ENCODE assay signal across 8 cellular contexts in the genomic region with DNA sequence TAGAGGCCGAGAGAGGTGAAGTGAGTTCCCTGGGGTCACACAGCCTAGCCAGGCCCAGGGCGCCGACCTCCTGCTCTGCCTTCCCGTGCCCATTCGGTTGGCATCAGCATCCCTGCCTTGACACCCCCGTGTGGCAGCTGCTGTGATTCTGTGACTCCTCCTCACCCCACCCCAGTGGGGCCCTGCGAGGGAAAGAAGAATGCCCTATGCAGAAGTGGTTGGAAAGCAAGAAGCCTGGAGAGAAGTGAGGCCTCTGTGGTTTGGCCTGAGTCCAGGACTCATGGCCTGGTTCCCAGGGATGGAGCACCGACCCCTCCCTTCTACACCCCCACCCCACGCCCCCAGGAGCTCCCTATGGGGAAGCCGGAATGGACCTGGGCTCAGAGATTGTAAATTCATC.
A peak's percentile ranks its signal among the peaks of the same experiment; 100 is the strongest.
DNase-seq lines count a peak whose midpoint lies in the region; ATAC-seq and TF ChIP-seq lines count a peak whose summit lies in the region.

No MANE protein-coding gene starts in this region.

- H3K9me3 Mint-ChIP-seq in type B pancreatic cell: no peaks in the 10 kb centered on the region

- no peak overlapping the region for H3K27ac Mint-ChIP-seq in type B pancreatic cell

- no peaks in the 10 kb centered on the region for H3K27me3 Mint-ChIP-seq in type B pancreatic cell

- H3K27me3 ChIP-seq in WERI-Rb-1 (ENCODE audit: insufficient read depth, low read depth, severe bottlenecking) (no peaks in the 10 kb centered on the region), left ventricle myocardium inferior (ENCODE audit: low read depth) (no peaks in the 10 kb centered on the region)

- no peak for ATAC-seq in GM18519 (IDR thresholded peaks at IDR 0.05; ENCODE audit: low FRiP score, unreplicated experiment)

- peaks cover 62% of the 10 kb centered on the region for H3K4me1 Mint-ChIP-seq in type B pancreatic cell (ENCODE audit: unreplicated experiment)

- peaks cover 27% of the 10 kb centered on the region for H3K36me3 ChIP-seq in WERI-Rb-1
- H3K36me3 ChIP-seq in left ventricle myocardium inferior: no peaks in the 10 kb centered on the region

- H3K27ac ChIP-seq in WERI-Rb-1 (no peak overlapping the region), left ventricle myocardium inferior (replicated peaks) (peak overlapping the region; percentile 76)

- H3K4me3 Mint-ChIP-seq in type B pancreatic cell: peak overlapping the region; percentile 52

- H3K36me3 Mint-ChIP-seq in type B pancreatic cell: no peaks in the 10 kb centered on the region

- H3K4me3 ChIP-seq in WERI-Rb-1 (ENCODE audit: low read depth, low read length) (no peak overlapping the region), left ventricle myocardium inferior (peak overlapping the region; percentile 56)

- TF ChIP-seq CTCF in WERI-Rb-1 (IDR thresholded peaks at IDR 0.05; ENCODE audit: low read depth, low read length): 0 out of 2 replicates have a peak, but pooled peaks have one; percentile 5
- no peak for TF ChIP-seq CTCF in left ventricle myocardium inferior (IDR thresholded peaks at IDR 0.05; ENCODE audit: borderline replicate concordance)
- no peak for TF ChIP-seq CTCF in type B pancreatic cell (conservative IDR thresholded peaks at IDR 0.05)

- peaks cover 99% of the 10 kb centered on the region for H3K4me1 ChIP-seq in left ventricle myocardium inferior

- intact Hi-C loops in left ventricle myocardium inferior (cut with micrococcal nuclease): no loop called here

- DNase-seq in stimulated activated CD4-positive, alpha-beta T cell treated with anti-CD3 and anti-CD28 coated beads, Interleukin-15, amount 100 ng/mL, for 24 hours: peak; percentile 43
- DNase-seq in stimulated activated CD4-positive, alpha-beta T cell treated with anti-CD3 and anti-CD28 coated beads, Interleukin-2, amount 100 ng/mL, for 48 hours: no peak
- no peak for DNase-seq in WERI-Rb-1
- peak; percentile 70 for DNase-seq in left ventricle myocardium inferior
- no peak for DNase-seq in type B pancreatic cell (ENCODE audit: extremely low spot score, unreplicated experiment)
- no peak for DNase-seq in activated gamma-delta T cell (lab: John Stamatoyannopoulos, UW)
- DNase-seq in cortex of kidney (lab: John Stamatoyannopoulos, UW): no peak

- H3K9me3 ChIP-seq in WERI-Rb-1 (ENCODE audit: severe bottlenecking): peaks cover 3% of the 10 kb centered on the region
- no peaks in the 10 kb centered on the region for H3K9me3 ChIP-seq in left ventricle myocardium inferior (replicated peaks)

Comparison
In these comparisons a context has a peak if more than half of its experiments do, and no peak if none do; other contexts are left out.
1. DNase-seq: peak in stimulated activated CD4-positive, alpha-beta T cell treated with anti-CD3 and anti-CD28 coated beads, Interleukin-15, amount 100 ng/mL, for 24 hours (single experiment) and left ventricle myocardium inferior (single experiment); none in stimulated activated CD4-positive, alpha-beta T cell treated with anti-CD3 and anti-CD28 coated beads, Interleukin-2, amount 100 ng/mL, for 48 hours (0 of 2), WERI-Rb-1 (single experiment), type B pancreatic cell (single experiment), activated gamma-delta T cell (single experiment) and cortex of kidney (single experiment).